ENCODE assay signal across 9 cellular contexts in the genomic region with DNA sequence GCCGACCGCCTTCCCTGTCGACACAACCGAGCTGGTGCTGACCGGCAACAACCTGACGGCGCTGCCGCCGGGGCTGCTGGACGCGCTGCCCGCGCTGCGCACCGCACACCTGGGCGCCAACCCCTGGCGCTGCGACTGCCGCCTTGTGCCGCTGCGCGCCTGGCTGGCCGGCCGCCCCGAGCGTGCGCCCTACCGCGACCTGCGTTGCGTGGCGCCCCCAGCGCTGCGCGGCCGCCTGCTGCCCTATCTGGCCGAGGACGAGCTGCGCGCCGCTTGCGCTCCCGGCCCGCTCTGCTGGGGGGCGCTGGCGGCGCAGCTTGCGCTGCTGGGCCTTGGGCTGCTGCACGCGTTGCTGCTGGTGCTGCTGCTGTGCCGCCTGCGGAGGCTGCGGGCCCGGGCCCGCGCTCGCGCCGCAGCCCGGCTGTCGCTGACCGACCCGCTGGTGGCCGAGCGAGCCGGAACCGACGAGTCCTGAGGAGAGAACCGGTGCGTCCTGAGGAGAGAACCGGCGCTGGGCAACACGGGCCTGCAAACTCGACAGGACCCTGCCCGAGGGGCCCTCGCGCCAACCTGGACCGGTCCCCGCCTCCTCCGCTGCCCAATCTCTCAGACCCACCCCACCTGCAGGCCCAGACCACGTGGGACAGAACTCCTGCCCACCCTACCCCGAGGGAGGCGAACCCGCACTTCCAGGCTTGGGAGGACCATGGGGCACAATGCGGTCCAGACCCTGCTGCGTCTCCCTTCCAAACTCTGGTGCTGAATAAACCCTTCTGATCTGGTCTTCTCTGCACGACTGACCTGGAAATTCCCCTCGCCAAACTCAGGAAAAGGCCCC. TPM values are rescaled to one million over a fixed set of nuclear protein-coding genes. Genes with fewer than 3 reads are reported as not detected.
DNase-seq lines count a peak whose midpoint lies in the region; ATAC-seq and TF ChIP-seq lines count a peak whose summit lies in the region.
"Had no signal": no experiment of that assay in that cellular context is flagged by ENCODE, and none has a peak within 500 bp of the region (broad histone marks: within the 10 kb centered on the region; RNA-seq: fewer than 3 reads in every experiment).

No MANE protein-coding gene starts in this region.

- H3K4me1 ChIP-seq in foreskin keratinocyte, result no peaks in the 10 kb centered on the region

- peak; percentile 66 for TF ChIP-seq CTCF in foreskin keratinocyte (conservative IDR thresholded peaks at IDR 0.05)

- peaks cover 50% of the 10 kb centered on the region for H3K27me3 Mint-ChIP-seq in T-helper 1 cell treated with Interleukin-12 subunit alpha and Interleukin-12 subunit beta and Interleukin-4 antibody, amounts not matched to agents 30 μg/mL and 1 μg/mL, for 36 hours (ENCODE audit: low read depth)

- H3K27ac Mint-ChIP-seq in T-helper 1 cell treated with Interleukin-12 subunit alpha and Interleukin-12 subunit beta and Interleukin-4 antibody, amounts not matched to agents 30 μg/mL and 1 μg/mL, for 36 hours, result peak overlapping the region; percentile 52

- no peaks in the 10 kb centered on the region for H3K36me3 Mint-ChIP-seq in T-helper 1 cell treated with Interleukin-12 subunit alpha and Interleukin-12 subunit beta and Interleukin-4 antibody, amounts not matched to agents 30 μg/mL and 1 μg/mL, for 36 hours (ENCODE audit: low read depth)

- H3K4me3 Mint-ChIP-seq in T-helper 1 cell treated with Interleukin-12 subunit alpha and Interleukin-12 subunit beta and Interleukin-4 antibody, amounts not matched to agents 30 μg/mL and 1 μg/mL, for 36 hours, result peak overlapping the region; percentile 28

- H3K4me1 Mint-ChIP-seq in T-helper 1 cell treated with Interleukin-12 subunit alpha and Interleukin-12 subunit beta and Interleukin-4 antibody, amounts not matched to agents 30 μg/mL and 1 μg/mL, for 36 hours (ENCODE audit: low read depth), result peaks cover 5% of the 10 kb centered on the region

- no peak overlapping the region for H3K27ac ChIP-seq in foreskin keratinocyte
- H3K27ac ChIP-seq in skin epidermis, result no peak overlapping the region

- DNase-seq in H7 (peak; percentile 94), foreskin keratinocyte (peak; percentile 14 to 20)
- DNase-seq: aorta had no signal

- no peaks in the 10 kb centered on the region for H3K36me3 ChIP-seq in H7 (replicated peaks; ENCODE audit: control insufficient read depth, insufficient read depth, low read length)

- H3K9me3 Mint-ChIP-seq in T-helper 1 cell treated with Interleukin-12 subunit alpha and Interleukin-12 subunit beta and Interleukin-4 antibody, amounts not matched to agents 30 μg/mL and 1 μg/mL, for 36 hours, result no peaks in the 10 kb centered on the region

- ATAC-seq in foreskin keratinocyte (peak; percentile 76), GM21717 (IDR thresholded peaks at IDR 0.05; ENCODE audit: unreplicated experiment) (no peak), GM21390 (IDR thresholded peaks at IDR 0.05; ENCODE audit: unreplicated experiment) (no peak), HG02981 (IDR thresholded peaks at IDR 0.05; ENCODE audit: unreplicated experiment) (no peak), GM19351 (IDR thresholded peaks at IDR 0.05; ENCODE audit: unreplicated experiment) (no peak)

- H3K27me3 ChIP-seq in H7 (ENCODE audit: control insufficient read depth, insufficient read depth, low read length) (peaks cover 77% of the 10 kb centered on the region), foreskin keratinocyte (peaks cover 47% of the 10 kb centered on the region)

- peak overlapping the region; percentile 31 for H3K4me3 ChIP-seq in H7 (ENCODE audit: insufficient read depth, low read depth, low read length)
- H3K4me3 ChIP-seq in skin epidermis, result peak overlapping the region in 4 of 7 experiments; percentile 4 to 33 (median 16)

RNA-seq across cellular contexts. Expression of a gene that starts 0.9 kb away (rescaled TPM):
- total RNA-seq in H7 (2014; rRNA removed; shearing (Covaris generic)), result 3.7 and 7.3 TPM in 2 replicates
- 0.21 and 0.54 TPM in 2 replicates for total RNA-seq in foreskin keratinocyte
- 0.28 and 0.56 TPM in 2 replicates for polyA plus RNA-seq in foreskin keratinocyte

RNA-seq across cellular contexts. Expression of a gene that starts 9.9 kb away (rescaled TPM):
- total RNA-seq in H7 (2014; rRNA removed; shearing (Covaris generic)), result 28.4 and 36.0 TPM in 2 replicates
- total RNA-seq in foreskin keratinocyte, result 4.8 and 6.1 TPM in 2 replicates
- 4.6 and 6.5 TPM in 2 replicates for polyA plus RNA-seq in foreskin keratinocyte

RNA-seq across cellular contexts. Expression of a gene that starts 36.4 kb away (rescaled TPM):
- 6.2 and 6.7 TPM in 2 replicates for total RNA-seq in H7 (2014; rRNA removed; shearing (Covaris generic))
- total RNA-seq in foreskin keratinocyte, result 0.54 and 0.63 TPM in 2 replicates
- 0.51 and 1.3 TPM in 2 replicates for polyA plus RNA-seq in foreskin keratinocyte
